Comparison of ENCODE assay signal across 16 cellular contexts in the genomic region with DNA sequence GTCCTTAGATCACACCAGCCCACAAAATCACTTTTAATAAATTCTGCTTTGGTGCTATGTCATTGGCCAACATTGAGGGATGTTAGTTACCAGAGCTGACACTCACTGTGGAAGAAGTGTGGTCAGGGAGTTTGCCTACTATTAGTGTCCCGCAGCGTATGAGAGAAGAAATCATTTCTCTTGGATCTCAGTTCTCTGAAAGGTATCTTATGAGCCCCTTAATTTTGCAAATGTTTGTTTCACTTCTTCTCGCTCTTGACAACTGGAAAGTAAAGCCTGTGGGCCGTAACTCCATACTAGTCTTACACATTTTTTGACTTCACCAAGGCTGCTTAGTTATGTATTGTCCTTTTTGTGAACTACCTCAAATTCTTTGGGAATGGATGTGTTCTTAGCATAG.
"Had no signal": no experiment of that assay in that cellular context is flagged by ENCODE, and none has a peak within 500 bp of the region (broad histone marks: within the 10 kb centered on the region; RNA-seq: fewer than 3 reads in every experiment).

No MANE protein-coding gene starts in this region.

- H3K27me3 ChIP-seq: ascending aorta, sigmoid colon, upper lobe of left lung had no signal

- ATAC-seq: activated CD4-positive, alpha-beta T cell treated with anti-CD3 and anti-CD28 coated beads for 36 hours; activated CD8-positive, alpha-beta T cell treated with anti-CD3 and anti-CD28 coated beads for 36 hours; stimulated activated naive CD8-positive, alpha-beta T cell treated with anti-CD3 and anti-CD28 coated beads, Interleukin-15, Interleukin-2, amounts not matched to agents 100 U/mL and 50 U/mL, for 24 hours had no signal

- H3K9me3 ChIP-seq: ascending aorta, esophagus squamous epithelium, prostate gland, sigmoid colon, upper lobe of left lung had no signal

- H3K27ac ChIP-seq: ascending aorta, prostate gland had no signal

- H3K27me3 Mint-ChIP-seq: activated CD4-positive, alpha-beta T cell treated with anti-CD3 and anti-CD28 coated beads for 36 hours; activated CD8-positive, alpha-beta T cell treated with anti-CD3 and anti-CD28 coated beads for 36 hours had no signal

- H3K4me1 ChIP-seq: ascending aorta, esophagus squamous epithelium, prostate gland had no signal

- H3K27ac Mint-ChIP-seq: activated CD4-positive, alpha-beta T cell treated with anti-CD3 and anti-CD28 coated beads for 36 hours; activated CD8-positive, alpha-beta T cell treated with anti-CD3 and anti-CD28 coated beads for 36 hours; nephron had no signal

- H3K9me3 Mint-ChIP-seq: activated CD8-positive, alpha-beta T cell treated with anti-CD3 and anti-CD28 coated beads for 36 hours; nephron had no signal

- H3K4me3 ChIP-seq: ascending aorta, dorsolateral prefrontal cortex, esophagus squamous epithelium, prostate gland, sigmoid colon, upper lobe of left lung had no signal

- DNase-seq: activated CD4-positive, alpha-beta T cell treated with anti-CD3 and anti-CD28 coated beads for 36 hours; activated CD8-positive, alpha-beta memory T cell treated with anti-CD3 and anti-CD28 coated beads, Interleukin-2, amount 50 U/mL, for 4 hours; activated CD8-positive, alpha-beta T cell treated with anti-CD3 and anti-CD28 coated beads for 36 hours; activated naive CD4-positive, alpha-beta T cell; dorsolateral prefrontal cortex; esophagus squamous epithelium; foreskin fibroblast; mesenchymal stem cell; sigmoid colon; stimulated activated CD4-positive, alpha-beta T cell treated with anti-CD3 and anti-CD28 coated beads, Interleukin-2, amount 100 ng/mL, for 48 hours; stimulated activated naive CD8-positive, alpha-beta T cell treated with anti-CD3 and anti-CD28 coated beads, Interleukin-15, Interleukin-2, amounts not matched to agents 100 U/mL and 50 U/mL, for 24 hours; T-helper 9 cell; upper lobe of left lung had no signal

- H3K36me3 ChIP-seq: ascending aorta, esophagus squamous epithelium, prostate gland, sigmoid colon, upper lobe of left lung had no signal

- H3K4me3 Mint-ChIP-seq: activated CD4-positive, alpha-beta T cell treated with anti-CD3 and anti-CD28 coated beads for 36 hours; activated CD8-positive, alpha-beta T cell treated with anti-CD3 and anti-CD28 coated beads for 36 hours; nephron had no signal
